ENCODE assay signal across 8 cellular contexts in genomic region chr15:34114215-34114614, GRCh38.
"Had no signal": no experiment of that assay in that cellular context is flagged by ENCODE, and none has a peak within 500 bp of the region (broad histone marks: within the 10 kb centered on the region; RNA-seq: fewer than 3 reads in every experiment).

No MANE protein-coding gene starts in this region.

- FAIRE-seq: G401.6, GM12878, GM12891, GM12892, GM18507, GM19239 had no signal

- DNase-seq: GDM1, GF-D8 had no signal

- H3K4me3 ChIP-seq: GM12878 had no signal

- ATAC-seq: GM12878 had no signal
